ENCODE assay signal across 19 cellular contexts in the genomic region with DNA sequence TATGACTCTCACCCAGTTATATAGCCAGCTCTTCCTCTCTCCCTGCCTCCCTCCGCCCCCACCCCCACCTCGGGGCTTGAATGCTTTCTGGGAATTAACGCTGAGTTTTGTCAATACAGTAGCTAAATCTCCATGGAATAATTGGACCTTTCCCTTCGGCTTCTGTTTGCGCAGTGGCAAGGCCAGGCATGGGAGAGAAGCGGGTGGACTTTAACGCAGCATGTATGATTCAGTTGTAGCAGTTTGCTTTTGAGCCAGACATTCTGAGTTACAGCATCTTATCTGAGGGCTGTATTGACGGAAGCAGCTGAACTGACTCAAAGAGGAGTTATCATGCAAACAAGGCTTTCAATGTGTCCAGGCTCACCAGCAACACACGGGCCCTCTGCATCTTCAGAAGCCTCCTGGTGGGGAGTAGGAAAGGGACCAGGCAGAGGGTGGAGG.
DNase-seq lines count a peak whose midpoint lies in the region; ATAC-seq and TF ChIP-seq lines count a peak whose summit lies in the region.
"Had no signal": no experiment of that assay in that cellular context is flagged by ENCODE, and none has a peak within 500 bp of the region (broad histone marks: within the 10 kb centered on the region; RNA-seq: fewer than 3 reads in every experiment).

No MANE protein-coding gene starts in this region.

- H3K9me3 Mint-ChIP-seq in Caco-2 (ENCODE audit: unreplicated experiment) (no peaks in the 10 kb centered on the region), nephron progenitor cell (peaks cover 16% of the 10 kb centered on the region), osteocyte (ENCODE audit: unreplicated experiment) (peaks cover 23% of the 10 kb centered on the region)
- H3K9me3 Mint-ChIP-seq in T-helper 2 cell treated with Interferon-gamma antibody and Interleukin-4, amounts not matched to agents 5 μg/mL and 100 μg/mL, for 36 hours, result no peaks in the 10 kb centered on the region
- no peaks in the 10 kb centered on the region for H3K9me3 Mint-ChIP-seq in activated naive CD4-positive, alpha-beta T cell treated with anti-CD3 and anti-CD28 coated beads, Interleukin-2, amount 50 U/mL, for 72 hours
- H3K9me3 Mint-ChIP-seq: dendritic cell treated with granulocyte-macrophage colony-stimulating factor and Interleukin-4, amounts not matched to agents 40 ng/mL and 50 ng/mL, for 4 days had no signal

- intact Hi-C loops in Caco-2 (cut with micrococcal nuclease; ENCODE audit: unreplicated experiment), result no loop called here

- H3K4me3 Mint-ChIP-seq in Caco-2 (ENCODE audit: unreplicated experiment), result no peak overlapping the region
- H3K4me3 Mint-ChIP-seq in nephron progenitor cell, result no peak overlapping the region
- no peak overlapping the region for H3K4me3 Mint-ChIP-seq in T-helper 2 cell treated with Interferon-gamma antibody and Interleukin-4, amounts not matched to agents 5 μg/mL and 100 μg/mL, for 36 hours
- no peak overlapping the region for H3K4me3 Mint-ChIP-seq in osteocyte (ENCODE audit: unreplicated experiment)
- H3K4me3 Mint-ChIP-seq: dendritic cell treated with granulocyte-macrophage colony-stimulating factor and Interleukin-4, amounts not matched to agents 40 ng/mL and 50 ng/mL, for 4 days had no signal

- H3K9me3 ChIP-seq in Caco-2, result no peaks in the 10 kb centered on the region
- peaks cover 10% of the 10 kb centered on the region for H3K9me3 ChIP-seq in WERI-Rb-1 (ENCODE audit: severe bottlenecking)
- H3K9me3 ChIP-seq: tibial nerve had no signal

- H3K27me3 Mint-ChIP-seq in Caco-2 (ENCODE audit: insufficient read depth, unreplicated experiment) (no peaks in the 10 kb centered on the region), nephron progenitor cell (ENCODE audit: low read depth, poor library complexity) (peaks cover 6% of the 10 kb centered on the region), osteocyte (ENCODE audit: unreplicated experiment) (no peaks in the 10 kb centered on the region)
- no peaks in the 10 kb centered on the region for H3K27me3 Mint-ChIP-seq in T-helper 2 cell treated with Interferon-gamma antibody and Interleukin-4, amounts not matched to agents 5 μg/mL and 100 μg/mL, for 36 hours (ENCODE audit: low read depth)
- H3K27me3 Mint-ChIP-seq: dendritic cell treated with granulocyte-macrophage colony-stimulating factor and Interleukin-4, amounts not matched to agents 40 ng/mL and 50 ng/mL, for 4 days had no signal

- ATAC-seq in activated naive CD4-positive, alpha-beta T cell treated with anti-CD3 and anti-CD28 coated beads, Interleukin-2, amount 50 U/mL, for 72 hours, result no peak
- ATAC-seq: stimulated activated naive CD8-positive, alpha-beta T cell treated with anti-CD3 and anti-CD28 coated beads, Interleukin-15, Interleukin-2, amounts not matched to agents 100 U/mL and 50 U/mL, for 24 hours had no signal

- H3K4me1 ChIP-seq in Caco-2, result peaks cover 10% of the 10 kb centered on the region

- no peaks in the 10 kb centered on the region for H3K36me3 ChIP-seq in Caco-2 (ENCODE audit: control insufficient read depth, insufficient read depth, low read length)
- H3K36me3 ChIP-seq in WERI-Rb-1, result no peaks in the 10 kb centered on the region
- H3K36me3 ChIP-seq: cardiac muscle cell, tibial nerve had no signal

- H3K27ac Mint-ChIP-seq in Caco-2 (ENCODE audit: unreplicated experiment) (peak overlapping the region; percentile 50), nephron progenitor cell (peak overlapping the region; percentile 77), osteocyte (ENCODE audit: unreplicated experiment) (no peak overlapping the region)
- no peak overlapping the region for H3K27ac Mint-ChIP-seq in T-helper 2 cell treated with Interferon-gamma antibody and Interleukin-4, amounts not matched to agents 5 μg/mL and 100 μg/mL, for 36 hours
- H3K27ac Mint-ChIP-seq in activated naive CD4-positive, alpha-beta T cell treated with anti-CD3 and anti-CD28 coated beads, Interleukin-2, amount 50 U/mL, for 72 hours, result no peak overlapping the region
- H3K27ac Mint-ChIP-seq: dendritic cell treated with granulocyte-macrophage colony-stimulating factor and Interleukin-4, amounts not matched to agents 40 ng/mL and 50 ng/mL, for 4 days had no signal

- H3K4me1 Mint-ChIP-seq in Caco-2 (ENCODE audit: low read depth, unreplicated experiment), result no peaks in the 10 kb centered on the region
- H3K4me1 Mint-ChIP-seq in nephron progenitor cell, result peaks cover 28% of the 10 kb centered on the region
- no peaks in the 10 kb centered on the region for H3K4me1 Mint-ChIP-seq in T-helper 2 cell treated with Interferon-gamma antibody and Interleukin-4, amounts not matched to agents 5 μg/mL and 100 μg/mL, for 36 hours (ENCODE audit: low read depth)
- H3K4me1 Mint-ChIP-seq in osteocyte (ENCODE audit: unreplicated experiment), result no peaks in the 10 kb centered on the region

- TF ChIP-seq CTCF in Caco-2 (IDR thresholded peaks at IDR 0.05; ENCODE audit: insufficient read depth in 1 of 2, low read depth in 1 of 2, low read length in 1 of 2, severe bottlenecking in 1 of 2, unreplicated experiment in 1 of 2) (peak in 1 of 2 experiments; percentile 27), WERI-Rb-1 (IDR thresholded peaks at IDR 0.05; ENCODE audit: low read depth, low read length) (no peak), nephron progenitor cell (IDR thresholded peaks at IDR 0.05) (no peak), osteocyte (IDR thresholded peaks at IDR 0.05) (no peak)

- DNase-seq in Caco-2 (peak; percentile 26 to 47), NCI-H1092 (lab: John Stamatoyannopoulos, UW) (peak; percentile 30), WERI-Rb-1 (peak; percentile 94), nephron progenitor cell (no peak), NCI-H128 (lab: John Stamatoyannopoulos, UW; ENCODE audit: unreplicated experiment) (no peak), osteocyte (ENCODE audit: extremely low spot score, unreplicated experiment) (no peak)
- no peak for DNase-seq in T-helper 2 cell treated with Interferon-gamma antibody and Interleukin-4, amounts not matched to agents 5 μg/mL and 100 μg/mL, for 36 hours (ENCODE audit: low spot score)
- no peak for DNase-seq in activated naive CD4-positive, alpha-beta T cell treated with anti-CD3 and anti-CD28 coated beads, Interleukin-2, amount 50 U/mL, for 72 hours (ENCODE audit: low spot score in 2 of 2)
- DNase-seq: activated CD4-positive, alpha-beta T cell treated with anti-CD3 and anti-CD28 coated beads for 1 hour; activated T-cell treated with anti-CD3 and anti-CD28 coated beads, Interleukin-2, amount 50 U/mL, for 1 hour; DMS53; MV-4-11; NCI-H2029; stimulated activated CD4-positive, alpha-beta T cell treated with anti-CD3 and anti-CD28 coated beads, Interleukin-4, amount 100 ng/mL, for 24 hours; stimulated activated naive CD8-positive, alpha-beta T cell treated with anti-CD3 and anti-CD28 coated beads, Interleukin-15, Interleukin-2, amounts not matched to agents 100 U/mL and 50 U/mL, for 24 hours had no signal

- H3K27me3 ChIP-seq in Caco-2 (replicated peaks; ENCODE audit: control insufficient read depth, insufficient read depth, low read length) (no peaks in the 10 kb centered on the region), WERI-Rb-1 (ENCODE audit: insufficient read depth, low read depth, severe bottlenecking) (no peaks in the 10 kb centered on the region)
- H3K27me3 ChIP-seq: cardiac muscle cell, tibial nerve had no signal

- H3K36me3 Mint-ChIP-seq in Caco-2 (ENCODE audit: insufficient read depth, unreplicated experiment) (no peaks in the 10 kb centered on the region), nephron progenitor cell (ENCODE audit: low read depth) (no peaks in the 10 kb centered on the region), osteocyte (ENCODE audit: unreplicated experiment) (no peaks in the 10 kb centered on the region)
- no peaks in the 10 kb centered on the region for H3K36me3 Mint-ChIP-seq in T-helper 2 cell treated with Interferon-gamma antibody and Interleukin-4, amounts not matched to agents 5 μg/mL and 100 μg/mL, for 36 hours (ENCODE audit: low read depth)
- peaks cover 0 to 8% of the 10 kb centered on the region in 2 donors for H3K36me3 Mint-ChIP-seq in activated naive CD4-positive, alpha-beta T cell treated with anti-CD3 and anti-CD28 coated beads, Interleukin-2, amount 50 U/mL, for 72 hours

- H3K4me3 ChIP-seq in Caco-2 (ENCODE audit: low read depth, low read length) (no peak overlapping the region), WERI-Rb-1 (ENCODE audit: low read depth, low read length) (peak overlapping the region; percentile 8)
- H3K4me3 ChIP-seq: cardiac muscle cell, tibial nerve had no signal

- H3K27ac ChIP-seq in WERI-Rb-1, result peak overlapping the region; percentile 94
- H3K27ac ChIP-seq: cardiac muscle cell, RWPE1, tibial nerve had no signal

- POLR2A ChIA-PET in Caco-2 (lab: Charles Lee), result no interaction called here

- no TSS peak for BruUV-seq in Caco-2 (replicated peaks; lab: Mats Ljungman, UMichigan)

- CTCF ChIA-PET in Caco-2 (lab: Charles Lee), result no interaction called here

Comparison
In these comparisons a context has a peak if more than half of its experiments do, and no peak if none do; other contexts are left out.
1. DNase-seq: peak in Caco-2 (2 of 2), NCI-H1092 (single experiment) and WERI-Rb-1 (single experiment); none in nephron progenitor cell (single experiment), T-helper 2 cell treated with Interferon-gamma antibody and Interleukin-4, amounts not matched to agents 5 μg/mL and 100 μg/mL, for 36 hours (single experiment), NCI-H128 (single experiment), activated naive CD4-positive, alpha-beta T cell treated with anti-CD3 and anti-CD28 coated beads, Interleukin-2, amount 50 U/mL, for 72 hours (0 of 2) and osteocyte (single experiment).
2. H3K27ac Mint-ChIP-seq: peak in Caco-2 (single experiment) and nephron progenitor cell (single experiment); none in T-helper 2 cell treated with Interferon-gamma antibody and Interleukin-4, amounts not matched to agents 5 μg/mL and 100 μg/mL, for 36 hours (single experiment), activated naive CD4-positive, alpha-beta T cell treated with anti-CD3 and anti-CD28 coated beads, Interleukin-2, amount 50 U/mL, for 72 hours (0 of 2) and osteocyte (single experiment).